ENCODE assay signal across 1 cellular context in genomic region chr1:26306290-26307221, GRCh38.
TF ChIP-seq lines count a peak whose summit lies in the region.

Gene UBXN11 (minus strand): TSS chr1:26306636. CDS start chr1:26302883, 3,753 bp downstream.

TF ChIP-seq in H1, 55 proteins besides CTCF, POLR2A, EP300 and RAD21:
- TF ChIP-seq SAP30 (IDR thresholded peaks at IDR 0.05; ENCODE audit: insufficient read depth, insufficient replicate concordance, low read length): peak; percentile 88
- TF ChIP-seq SIN3A (conservative IDR thresholded peaks at IDR 0.05 in 1 of 2, IDR thresholded peaks at IDR 0.05 in 1 of 2; ENCODE audit: low read depth in 1 of 2, low read length in 2 of 2): peak; percentile 90 to 98
- no peak for TF ChIP-seq TCF12 (IDR thresholded peaks at IDR 0.05; ENCODE audit: low read depth, low read length)
- 0 out of 2 replicates have a peak, but pooled peaks have one; percentile 28 for TF ChIP-seq E2F6 (IDR thresholded peaks at IDR 0.05)
- TF ChIP-seq YY1 (IDR thresholded peaks at IDR 0.05; ENCODE audit: low read depth, low read length): peak; percentile 95
- TF ChIP-seq FOSL1 (IDR thresholded peaks at IDR 0.05; ENCODE audit: insufficient read depth, low read depth, low read length): no peak
- peak; percentile 29 to 81; a peak in 1 of 4 replicates for TF ChIP-seq HDAC2 (IDR thresholded peaks at IDR 0.05; ENCODE audit: borderline replicate concordance in 1 of 2, low read depth in 2 of 2, low read length in 2 of 2)
- TF ChIP-seq PHF8 (conservative IDR thresholded peaks at IDR 0.05; ENCODE audit: low read depth, low read length): peak; percentile 32; the same call in 1 of the 2 replicates
- 0 out of 2 replicates have a peak, but pooled peaks have one; percentile 20 for TF ChIP-seq MAX (IDR thresholded peaks at IDR 0.05)
- TF ChIP-seq CREB1 (IDR thresholded peaks at IDR 0.05): peak; percentile 38; the same call in 1 of the 2 replicates
- TF ChIP-seq EZH2 (IDR thresholded peaks at IDR 0.05; ENCODE audit: low read depth, low read length, severe bottlenecking): no peak
- TF ChIP-seq KDM5A (IDR thresholded peaks at IDR 0.05; ENCODE audit: low read length): peak; percentile 83
- TF ChIP-seq KDM4A (IDR thresholded peaks at IDR 0.05; ENCODE audit: low read depth, low read length, severe bottlenecking): peak; percentile 92
